ENCODE assay signal across 10 cellular contexts in genomic region chr19:49147923-49148682, GRCh38. TPM values are rescaled to one million over a fixed set of nuclear protein-coding genes. Genes with fewer than 3 reads are reported as not detected.
DNase-seq lines count a peak whose midpoint lies in the region; ATAC-seq and TF ChIP-seq lines count a peak whose summit lies in the region.
"Had no signal": no experiment of that assay in that cellular context is flagged by ENCODE, and none has a peak within 500 bp of the region (broad histone marks: within the 10 kb centered on the region; RNA-seq: fewer than 3 reads in every experiment).

No MANE protein-coding gene starts in this region.

- ATAC-seq in CD4-positive, CD25-positive, alpha-beta regulatory T cell (ENCODE audit: low read depth in 2 of 2), result no peak
- no peak for ATAC-seq in natural killer cell treated with Interleukin-12 subunit alpha and Interleukin-12 subunit beta and Interleukin-15 and Interleukin-18, amount 100 ng/mL, for 72 hours
- ATAC-seq in HG03108 (IDR thresholded peaks at IDR 0.05; ENCODE audit: unreplicated experiment), result no peak

- peaks cover 0 to 4% (median 0%) of the 10 kb centered on the region in 7 donors for H3K9me3 Mint-ChIP-seq in CD4-positive, CD25-positive, alpha-beta regulatory T cell
- no peaks in the 10 kb centered on the region for H3K9me3 Mint-ChIP-seq in natural killer cell treated with Interleukin-12 subunit alpha and Interleukin-12 subunit beta and Interleukin-15 and Interleukin-18, amount 100 ng/mL, for 72 hours

- POLR2A ChIA-PET in PC-9 (lab: Charles Lee; ENCODE audit: unreplicated experiment), result interaction anchor here (0.6 kb wide), 1 partner anchor 54 kb away, joined by 6 read pairs; no protein-coding TSS in a partner anchor

- no peak overlapping the region for H3K27ac ChIP-seq in CD4-positive, CD25-positive, alpha-beta regulatory T cell (ENCODE audit: insufficient read depth, low read length, poor library complexity, severe bottlenecking)
- H3K27ac ChIP-seq in PC-9, result no peak overlapping the region
- H3K27ac ChIP-seq in esophagus squamous epithelium, result peak overlapping the region; percentile 62 to 83 (median 72)

- H3K4me1 Mint-ChIP-seq in CD4-positive, CD25-positive, alpha-beta regulatory T cell, result peaks cover 0 to 50% (median 24%) of the 10 kb centered on the region in 4 donors
- H3K4me1 Mint-ChIP-seq in natural killer cell treated with Interleukin-12 subunit alpha and Interleukin-12 subunit beta and Interleukin-15 and Interleukin-18, amount 100 ng/mL, for 72 hours (ENCODE audit: low read depth in 2 of 2), result peaks cover 21 to 28% of the 10 kb centered on the region in 2 donors

- TF ChIP-seq CTCF in PC-9 (conservative IDR thresholded peaks at IDR 0.05) (no peak), esophagus squamous epithelium (IDR thresholded peaks at IDR 0.05) (no peak)

- WGBS in esophagus squamous epithelium, 2 donors, result 62 to 86% methylated on average over 7 of the region's 11 CpGs

- H3K36me3 Mint-ChIP-seq in CD4-positive, CD25-positive, alpha-beta regulatory T cell, result peaks cover 3% of the 10 kb centered on the region
- H3K36me3 Mint-ChIP-seq in natural killer cell treated with Interleukin-12 subunit alpha and Interleukin-12 subunit beta and Interleukin-15 and Interleukin-18, amount 100 ng/mL, for 72 hours, result no peaks in the 10 kb centered on the region

- H3K27me3 Mint-ChIP-seq in CD4-positive, CD25-positive, alpha-beta regulatory T cell, result peaks cover 83% of the 10 kb centered on the region
- peaks cover 24 to 27% of the 10 kb centered on the region in 2 donors for H3K27me3 Mint-ChIP-seq in natural killer cell treated with Interleukin-12 subunit alpha and Interleukin-12 subunit beta and Interleukin-15 and Interleukin-18, amount 100 ng/mL, for 72 hours

- intact Hi-C loops in PC-9 (cut with micrococcal nuclease; ENCODE audit: unreplicated experiment) (loop anchor here (2.0 kb wide), 1 partner anchor 29 kb away; the partner anchor contains the start of genes C19orf73 and PPFIA3), esophagus squamous epithelium (cut with DNase I) (loop anchor here (5.0 kb wide), 1 partner anchor 51 kb away; no protein-coding TSS in a partner anchor)

- BruUV-seq in PC-9 (replicated peaks; lab: Mats Ljungman, UMichigan), result no TSS peak

- peak overlapping the region; percentile 99 for H3K4me2 ChIP-seq in PC-9

- CTCF ChIA-PET in PC-9 (lab: Charles Lee), result no interaction called here

- H3K36me3 ChIP-seq in CD4-positive, CD25-positive, alpha-beta regulatory T cell (ENCODE audit: control insufficient read depth, insufficient read depth, low read length), result no peaks in the 10 kb centered on the region
- H3K36me3 ChIP-seq in PC-9 (ENCODE audit: low read depth) (no peaks in the 10 kb centered on the region), esophagus squamous epithelium (no peaks in the 10 kb centered on the region)

- no peaks in the 10 kb centered on the region for H3K9me2 ChIP-seq in PC-9 (ENCODE audit: insufficient read depth)

- H3K4me1 ChIP-seq in CD4-positive, CD25-positive, alpha-beta regulatory T cell (ENCODE audit: control insufficient read depth, insufficient read depth, low read length, poor library complexity, severe bottlenecking), result peaks cover 41% of the 10 kb centered on the region
- H3K4me1 ChIP-seq in PC-9 (replicated peaks; ENCODE audit: insufficient read depth) (peaks cover 16% of the 10 kb centered on the region; the same call in 1 of the 2 replicates), esophagus squamous epithelium (peaks cover 31 to 61% (median 33%) of the 10 kb centered on the region in 3 donors)

- H3K79me2 ChIP-seq in PC-9 (ENCODE audit: low read depth), result no peaks in the 10 kb centered on the region

- H3K27me3 ChIP-seq in CD4-positive, CD25-positive, alpha-beta regulatory T cell (ENCODE audit: control insufficient read depth, insufficient read depth, low read length), result peaks cover 20% of the 10 kb centered on the region
- H3K27me3 ChIP-seq in PC-9 (ENCODE audit: insufficient read depth, low read depth) (no peaks in the 10 kb centered on the region), esophagus squamous epithelium (peaks cover 0 to 13% (median 0%) of the 10 kb centered on the region in 4 donors)

- peak overlapping the region; percentile 13 to 89 (median 72) for H3K4me3 Mint-ChIP-seq in CD4-positive, CD25-positive, alpha-beta regulatory T cell
- H3K4me3 Mint-ChIP-seq in natural killer cell treated with Interleukin-12 subunit alpha and Interleukin-12 subunit beta and Interleukin-15 and Interleukin-18, amount 100 ng/mL, for 72 hours, result peak overlapping the region; percentile 40

- H3F3A ChIP-seq in PC-9 (ENCODE audit: insufficient read depth, low read depth), result peaks cover 24% of the 10 kb centered on the region; the same call in 1 of the 2 replicates

- DNase-seq in CD4-positive, CD25-positive, alpha-beta regulatory T cell, result no peak
- DNase-seq in PC-9 (no peak), esophagus squamous epithelium (lab: John Stamatoyannopoulos, UW) (no peak), DMS 273 (lab: John Stamatoyannopoulos, UW; ENCODE audit: unreplicated experiment) (no peak)
- DNase-seq in natural killer cell treated with Interleukin-12 subunit alpha and Interleukin-12 subunit beta and Interleukin-15 and Interleukin-18, amount 100 ng/mL, for 72 hours (ENCODE audit: low spot score), result no peak
- DNase-seq in stimulated activated CD4-positive, alpha-beta T cell treated with anti-CD3 and anti-CD28 coated beads, Interleukin-4, amount 100 ng/mL, for 4 hours, result no peak
- no peak for DNase-seq in stimulated activated CD4-positive, alpha-beta T cell treated with anti-CD3 and anti-CD28 coated beads, Interleukin-1b, Interleukin-23, amount 100 ng/mL, for 48 hours
- DNase-seq: activated gamma-delta T cell treated with Interleukin-2 at 50 U/mL for 16 hours, DMS53 had no signal

- TF ChIP-seq POLR2A in esophagus squamous epithelium (IDR thresholded peaks at IDR 0.05), result no peak

- no peak overlapping the region for H3K4me3 ChIP-seq in CD4-positive, CD25-positive, alpha-beta regulatory T cell (ENCODE audit: low read depth, low read length)
- peak overlapping the region; percentile 88; the same call in 1 of the 2 replicates for H3K4me3 ChIP-seq in PC-9
- H3K4me3 ChIP-seq in esophagus squamous epithelium, result peak overlapping the region in 3 of 4 donors; percentile 64 to 70 (median 64)

- H3K27ac Mint-ChIP-seq in CD4-positive, CD25-positive, alpha-beta regulatory T cell, result no peak overlapping the region
- H3K27ac Mint-ChIP-seq in natural killer cell treated with Interleukin-12 subunit alpha and Interleukin-12 subunit beta and Interleukin-15 and Interleukin-18, amount 100 ng/mL, for 72 hours, result no peak overlapping the region

- peaks cover 0 to 12% of the 10 kb centered on the region in 2 experiments for H3K9me3 ChIP-seq in CD4-positive, CD25-positive, alpha-beta regulatory T cell (ENCODE audit: control insufficient read depth in 2 of 2, low read length in 2 of 2)
- H3K9me3 ChIP-seq in PC-9 (ENCODE audit: insufficient read depth, low read depth) (no peaks in the 10 kb centered on the region), esophagus squamous epithelium (no peaks in the 10 kb centered on the region)

- no peaks in the 10 kb centered on the region for H4K20me1 ChIP-seq in PC-9 (ENCODE audit: insufficient read depth)

- H2AFZ ChIP-seq in PC-9, result no peak overlapping the region

RNA-seq across cellular contexts. Expression of gene HRC, which starts 7.1 kb away (rescaled TPM):
- not detected for total RNA-seq in CD4-positive, CD25-positive, alpha-beta regulatory T cell
- polyA plus RNA-seq in CD4-positive, CD25-positive, alpha-beta regulatory T cell, result not detected
- total RNA-seq in PC-9 (2021), result 0.50 TPM in 1 of 2 replicates, not detected in the other
- 1 to 10 TPM in 1 of 4 donors, under 1 TPM in 3; 0.13 to 1.1 (median 0.38) TPM for total RNA-seq in esophagus squamous epithelium
- total RNA-seq in natural killer cell treated with Interleukin-12 subunit alpha and Interleukin-12 subunit beta and Interleukin-15 and Interleukin-18, amount 100 ng/mL, for 72 hours, result not detected

RNA-seq across cellular contexts. Expression of gene TRPM4, which starts 9.5 kb away (rescaled TPM):
- total RNA-seq in CD4-positive, CD25-positive, alpha-beta regulatory T cell, result not detected
- not detected for polyA plus RNA-seq in CD4-positive, CD25-positive, alpha-beta regulatory T cell
- 43.8 and 62.3 TPM in 2 replicates for total RNA-seq in PC-9 (2021)
- total RNA-seq in esophagus squamous epithelium, result 10 to 100 TPM in 3 of 4 donors, 1 to 10 TPM in 1; 7.6 to 28.9 (median 18.0) TPM
- total RNA-seq in natural killer cell treated with Interleukin-12 subunit alpha and Interleukin-12 subunit beta and Interleukin-15 and Interleukin-18, amount 100 ng/mL, for 72 hours, result not detected

RNA-seq across cellular contexts. Expression of gene PPFIA3, which starts 28.8 kb away (rescaled TPM):
- total RNA-seq in CD4-positive, CD25-positive, alpha-beta regulatory T cell, result 2.6 TPM
- polyA plus RNA-seq in CD4-positive, CD25-positive, alpha-beta regulatory T cell, result under 1 TPM in 3 of 4 donors, not detected in 1; 0.11 to 0.17 (median 0.17) TPM
- total RNA-seq in PC-9 (2021), result 8.3 and 10.1 TPM in 2 replicates
- 10 to 100 TPM; 10.9 to 20.9 (median 13.8) TPM for total RNA-seq in esophagus squamous epithelium
- 10 to 100 TPM in 1 of 2 donors, 1 to 10 TPM in 1; 7.0 to 11.3 TPM for total RNA-seq in natural killer cell treated with Interleukin-12 subunit alpha and Interleukin-12 subunit beta and Interleukin-15 and Interleukin-18, amount 100 ng/mL, for 72 hours

RNA-seq across cellular contexts. Expression of gene C19orf73, which starts 29.2 kb away (rescaled TPM):
- total RNA-seq in CD4-positive, CD25-positive, alpha-beta regulatory T cell, result 1.7 TPM
- 1 to 10 TPM; 1.1 to 3.7 (median 2.0) TPM for polyA plus RNA-seq in CD4-positive, CD25-positive, alpha-beta regulatory T cell
- total RNA-seq in PC-9 (2021) (1.5 and 3.0 TPM in 2 replicates), esophagus squamous epithelium (1 to 10 TPM; 2.1 to 7.4 (median 4.7) TPM)
- 1 to 10 TPM in 1 of 2 donors, under 1 TPM in 1; 0.95 to 2.9 TPM for total RNA-seq in natural killer cell treated with Interleukin-12 subunit alpha and Interleukin-12 subunit beta and Interleukin-15 and Interleukin-18, amount 100 ng/mL, for 72 hours

RNA-seq across cellular contexts. Expression of gene LIN7B, which starts 33.9 kb away (rescaled TPM):
- 5.5 TPM for total RNA-seq in CD4-positive, CD25-positive, alpha-beta regulatory T cell
- polyA plus RNA-seq in CD4-positive, CD25-positive, alpha-beta regulatory T cell, result 1 to 10 TPM; 2.6 to 4.4 (median 4.2) TPM
- total RNA-seq in PC-9 (2021), result 6.5 and 7.0 TPM in 2 replicates
- 10 to 100 TPM in 2 of 4 donors, 1 to 10 TPM in 2; 5.7 to 14.1 (median 10.1) TPM for total RNA-seq in esophagus squamous epithelium
- total RNA-seq in natural killer cell treated with Interleukin-12 subunit alpha and Interleukin-12 subunit beta and Interleukin-15 and Interleukin-18, amount 100 ng/mL, for 72 hours, result 1 to 10 TPM; 6.0 to 6.1 TPM

Comparison
In these comparisons a context has a peak if more than half of its experiments do, and no peak if none do; other contexts are left out.
1. H3K27ac ChIP-seq: peak in esophagus squamous epithelium (4 of 4); none in CD4-positive, CD25-positive, alpha-beta regulatory T cell (single experiment) and PC-9 (single experiment).